12 cellular contexts compared by ENCODE assay signal in the genomic region with DNA sequence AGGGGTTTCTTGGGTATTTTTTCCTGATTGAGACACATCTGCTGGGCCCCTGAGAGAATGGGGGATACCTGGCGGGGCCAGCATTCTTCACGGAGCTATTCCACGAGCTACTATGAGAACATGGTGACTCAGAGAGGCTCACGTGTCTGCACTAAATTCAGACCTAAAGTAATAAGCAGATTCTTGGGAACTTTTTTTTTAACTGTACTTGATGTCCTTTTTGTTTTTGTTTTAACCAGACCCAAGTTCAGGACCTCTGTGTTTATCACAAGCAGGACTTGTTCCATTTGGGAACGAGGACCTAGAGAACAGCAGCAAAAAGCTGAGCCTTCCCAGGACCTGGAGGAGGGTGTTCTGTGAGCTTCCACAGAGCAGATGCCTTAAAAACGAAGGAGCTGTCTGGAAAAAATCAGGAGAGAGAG. TPM values are rescaled to one million over a fixed set of nuclear protein-coding genes. Genes with fewer than 3 reads are reported as not detected.
DNase-seq lines count a peak whose midpoint lies in the region; ATAC-seq and TF ChIP-seq lines count a peak whose summit lies in the region.
"Had no signal": no experiment of that assay in that cellular context is flagged by ENCODE, and none has a peak within 500 bp of the region (broad histone marks: within the 10 kb centered on the region; RNA-seq: fewer than 3 reads in every experiment).

No MANE protein-coding gene starts in this region.

- ATAC-seq in gastrocnemius medialis = peak; percentile 27 to 66
- no peak for ATAC-seq in activated CD8-positive, alpha-beta T cell treated with anti-CD3 and anti-CD28 coated beads, Interleukin-2, amount 10 ng/mL, durations not matched to agents 7 days and 5 days
- no peak for ATAC-seq in HG03097 (IDR thresholded peaks at IDR 0.05; ENCODE audit: low FRiP score, unreplicated experiment)
- ATAC-seq in GM19328 (IDR thresholded peaks at IDR 0.05; ENCODE audit: unreplicated experiment) = no peak
- no peak for ATAC-seq in GM21786 (IDR thresholded peaks at IDR 0.05; ENCODE audit: unreplicated experiment)

- peaks cover 30 to 62% of the 10 kb centered on the region in 2 donors for H3K36me3 ChIP-seq in ascending aorta
- H3K36me3 ChIP-seq in cardiac muscle cell = no peaks in the 10 kb centered on the region
- H3K36me3 ChIP-seq in gastrocnemius medialis = peaks cover 0 to 8% of the 10 kb centered on the region in 2 donors
- H3K36me3 ChIP-seq: neural progenitor cell had no signal

- H3K27me3 ChIP-seq in ascending aorta = no peaks in the 10 kb centered on the region
- no peaks in the 10 kb centered on the region for H3K27me3 ChIP-seq in cardiac muscle cell
- H3K27me3 ChIP-seq in gastrocnemius medialis = no peaks in the 10 kb centered on the region
- H3K27me3 ChIP-seq: adrenal gland, neural progenitor cell had no signal

- intact Hi-C loops in ascending aorta (cut with DNase I) = loop anchor here (2.0 kb wide), 1 partner anchor 44 kb away; the partner anchor contains the start of gene EVA1C
- intact Hi-C loops in gastrocnemius medialis (cut with DNase I; ENCODE audit: low total_unique reads) = loop anchor here (2.0 kb wide), 1 partner anchor 44 kb away; the partner anchor contains the start of gene EVA1C

- H3K4me1 ChIP-seq in ascending aorta (peaks cover 6 to 30% of the 10 kb centered on the region in 2 donors), cardiac muscle cell (ENCODE audit: low read depth) (no peaks in the 10 kb centered on the region), gastrocnemius medialis (peaks cover 10 to 11% of the 10 kb centered on the region in 2 donors)

- TF ChIP-seq POLR2A in gastrocnemius medialis (IDR thresholded peaks at IDR 0.05) = no peak

- H3K27ac Mint-ChIP-seq in activated CD8-positive, alpha-beta T cell treated with anti-CD3 and anti-CD28 coated beads, Interleukin-2, amount 10 ng/mL, durations not matched to agents 7 days and 5 days = no peak overlapping the region
- H3K27ac Mint-ChIP-seq: neural progenitor cell had no signal

- no peaks in the 10 kb centered on the region for H3K4me1 Mint-ChIP-seq in activated CD8-positive, alpha-beta T cell treated with anti-CD3 and anti-CD28 coated beads, Interleukin-2, amount 10 ng/mL, durations not matched to agents 7 days and 5 days (ENCODE audit: low read depth)

- in situ Hi-C loops in gastrocnemius medialis (cut with MboI; ENCODE audit: low sequenced_read_pairs in 4 of 4) = no loop called here

- H3K27ac ChIP-seq in ascending aorta = peak overlapping the region; percentile 64 to 84
- no peak overlapping the region for H3K27ac ChIP-seq in cardiac muscle cell
- H3K27ac ChIP-seq in gastrocnemius medialis = peak overlapping the region; percentile 21 to 68 (median 54)
- H3K27ac ChIP-seq: neural progenitor cell, SK-N-MC had no signal

- POLR2A ChIA-PET in activated CD8-positive, alpha-beta T cell treated with anti-CD3 and anti-CD28 coated beads, Interleukin-2, amount 10 ng/mL, durations not matched to agents 7 days and 5 days (lab: Charles Lee) = no interaction called here

- no peak overlapping the region for H3K4me3 ChIP-seq in ascending aorta
- no peak overlapping the region for H3K4me3 ChIP-seq in cardiac muscle cell
- H3K4me3 ChIP-seq in gastrocnemius medialis = no peak overlapping the region
- H3K4me3 ChIP-seq: adrenal gland, neural progenitor cell, SK-N-MC had no signal

- DNase-seq in ELR (ENCODE audit: low read depth) (peak; percentile 84), ascending aorta (ENCODE audit: low spot score in 2 of 2) (peak in 1 of 2 donors; percentile 71), cardiac muscle cell (ENCODE audit: low read depth in 1 of 2, low spot score in 1 of 2) (peak; percentile 6 to 72), gastrocnemius medialis (no peak)
- no peak for DNase-seq in activated CD8-positive, alpha-beta T cell treated with anti-CD3 and anti-CD28 coated beads, Interleukin-2, amount 10 ng/mL, durations not matched to agents 7 days and 5 days
- DNase-seq: KG1 had no signal

- no peaks in the 10 kb centered on the region for H3K9me3 Mint-ChIP-seq in activated CD8-positive, alpha-beta T cell treated with anti-CD3 and anti-CD28 coated beads, Interleukin-2, amount 10 ng/mL, durations not matched to agents 7 days and 5 days (ENCODE audit: insufficient read depth)
- H3K9me3 Mint-ChIP-seq: neural progenitor cell had no signal

- H3K9me3 ChIP-seq in ascending aorta (no peaks in the 10 kb centered on the region), cardiac muscle cell (ENCODE audit: low read depth) (no peaks in the 10 kb centered on the region), gastrocnemius medialis (no peaks in the 10 kb centered on the region)
- H3K9me3 ChIP-seq: adrenal gland had no signal

- H3K27me3 Mint-ChIP-seq in activated CD8-positive, alpha-beta T cell treated with anti-CD3 and anti-CD28 coated beads, Interleukin-2, amount 10 ng/mL, durations not matched to agents 7 days and 5 days (ENCODE audit: low read depth) = no peaks in the 10 kb centered on the region

- H3K36me3 Mint-ChIP-seq in activated CD8-positive, alpha-beta T cell treated with anti-CD3 and anti-CD28 coated beads, Interleukin-2, amount 10 ng/mL, durations not matched to agents 7 days and 5 days (ENCODE audit: low read depth) = no peaks in the 10 kb centered on the region
- H3K36me3 Mint-ChIP-seq: neural progenitor cell had no signal

- TF ChIP-seq CTCF in ascending aorta (IDR thresholded peaks at IDR 0.05) = no peak
- no peak for TF ChIP-seq CTCF in cardiac muscle cell (IDR thresholded peaks at IDR 0.05; ENCODE audit: low read depth, low read length)
- TF ChIP-seq CTCF in gastrocnemius medialis (IDR thresholded peaks at IDR 0.05 in 4 of 5, conservative IDR thresholded peaks at IDR 0.05 in 1 of 5) = no peak

- CTCF ChIA-PET in activated CD8-positive, alpha-beta T cell treated with anti-CD3 and anti-CD28 coated beads, Interleukin-2, amount 10 ng/mL, durations not matched to agents 7 days and 5 days (lab: Charles Lee) = no interaction called here

- H3K4me3 Mint-ChIP-seq in activated CD8-positive, alpha-beta T cell treated with anti-CD3 and anti-CD28 coated beads, Interleukin-2, amount 10 ng/mL, durations not matched to agents 7 days and 5 days = no peak overlapping the region
- H3K4me3 Mint-ChIP-seq: neural progenitor cell had no signal

RNA-seq across cellular contexts. Expression of gene EVA1C, which starts 44.0 kb away (rescaled TPM):
- total RNA-seq in ascending aorta = 147 TPM
- total RNA-seq in cardiac muscle cell = 0.51 and 0.81 TPM in 2 replicates
- polyA plus RNA-seq in cardiac muscle cell = 0.55 TPM in 1 of 2 replicates, not detected in the other
- total RNA-seq in gastrocnemius medialis = 10 to 100 TPM in 2 of 4 donors, 1 to 10 TPM in 2; 9.2 to 15.8 (median 12.1) TPM
- total RNA-seq in activated CD8-positive, alpha-beta T cell treated with anti-CD3 and anti-CD28 coated beads, Interleukin-2, amount 10 ng/mL, durations not matched to agents 7 days and 5 days = 1 to 10 TPM; 3.0 to 3.5 TPM

Comparison
In these comparisons a context has a peak if more than half of its experiments do, and no peak if none do; other contexts are left out.
1. DNase-seq: peak in ELR (single experiment) and cardiac muscle cell (2 of 2); none in gastrocnemius medialis (0 of 2) and activated CD8-positive, alpha-beta T cell treated with anti-CD3 and anti-CD28 coated beads, Interleukin-2, amount 10 ng/mL, durations not matched to agents 7 days and 5 days (single experiment).
2. ATAC-seq: peak in gastrocnemius medialis (2 of 2); none in activated CD8-positive, alpha-beta T cell treated with anti-CD3 and anti-CD28 coated beads, Interleukin-2, amount 10 ng/mL, durations not matched to agents 7 days and 5 days (single experiment), HG03097 (single experiment), GM19328 (single experiment) and GM21786 (single experiment).